Comparison of ENCODE assay signal across 9 cellular contexts in the genomic region with DNA sequence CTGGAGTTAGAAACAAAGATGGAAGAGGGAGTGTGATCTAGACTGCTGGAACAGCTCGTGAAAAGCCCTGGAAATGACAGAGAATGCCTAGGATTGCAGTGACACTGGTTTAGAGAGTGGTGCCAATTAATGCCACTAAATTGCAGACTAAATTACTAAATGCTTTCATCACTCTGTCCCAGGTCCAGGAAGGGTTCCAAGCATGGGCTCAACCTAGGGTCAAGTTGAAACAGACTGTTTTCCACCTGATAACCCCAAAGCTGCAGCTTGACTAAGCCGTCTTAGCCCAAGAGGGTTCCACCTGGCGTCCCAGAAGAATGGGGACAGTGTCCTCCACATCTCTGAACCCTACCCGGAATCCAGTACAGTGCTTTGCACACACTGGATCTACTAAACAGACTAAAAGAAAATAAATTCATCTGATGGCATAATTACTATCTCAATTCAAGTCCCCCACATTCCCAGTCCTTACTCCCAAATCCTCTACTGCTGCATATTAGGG. TPM values are rescaled to one million over a fixed set of nuclear protein-coding genes. Genes with fewer than 3 reads are reported as not detected.
DNase-seq lines count a peak whose midpoint lies in the region; ATAC-seq and TF ChIP-seq lines count a peak whose summit lies in the region.
"Had no signal": no experiment of that assay in that cellular context is flagged by ENCODE, and none has a peak within 500 bp of the region (broad histone marks: within the 10 kb centered on the region; RNA-seq: fewer than 3 reads in every experiment).

No MANE protein-coding gene starts in this region.

- no peak for TF ChIP-seq EP300 in esophagus muscularis mucosa (IDR thresholded peaks at IDR 0.05)

- peaks cover 27 to 61% (median 49%) of the 10 kb centered on the region in 4 donors for H3K4me1 Mint-ChIP-seq in CD4-positive, alpha-beta memory T cell

- no peaks in the 10 kb centered on the region for H3K27me3 ChIP-seq in CD4-positive, alpha-beta memory T cell (ENCODE audit: insufficient read depth, low read length)
- no peaks in the 10 kb centered on the region for H3K27me3 ChIP-seq in esophagus muscularis mucosa

- peak overlapping the region; percentile 45 to 86 for H3K4me3 ChIP-seq in CD4-positive, alpha-beta memory T cell (ENCODE audit: low read length in 2 of 2)
- H3K4me3 ChIP-seq in esophagus muscularis mucosa = peak overlapping the region in 2 of 4 donors; percentile 91 to 98

- in situ Hi-C loops in G401 (cut with HindIII; ENCODE audit: low sequenced_read_pairs) = no loop called here

- H3K36me3 ChIP-seq in CD4-positive, alpha-beta memory T cell (ENCODE audit: insufficient read depth, low read length) = no peaks in the 10 kb centered on the region
- H3K36me3 ChIP-seq in esophagus muscularis mucosa = peaks cover 0 to 5% (median 0%) of the 10 kb centered on the region in 4 donors

- no peak for TF ChIP-seq POLR2A in esophagus muscularis mucosa (IDR thresholded peaks at IDR 0.05; ENCODE audit: low read depth)

- intact Hi-C loops in CD4-positive, alpha-beta memory T cell (cut with micrococcal nuclease) = loop anchor here (2.0 to 10.0 kb wide), 3 partner anchors 269 to 1419 kb away; partner anchors contain the start of genes ARHGAP1 and ZNF408
- intact Hi-C loops in esophagus muscularis mucosa (cut with DNase I) (no loop called here), sciatic nerve (cut with DNase I) (no loop called here)

- no peaks in the 10 kb centered on the region for H3K27me3 Mint-ChIP-seq in CD4-positive, alpha-beta memory T cell

- H3K4me3 Mint-ChIP-seq in CD4-positive, alpha-beta memory T cell = peak overlapping the region; percentile 81 to 97 (median 87)

- peaks cover 10 to 19% of the 10 kb centered on the region in 2 donors for H3K36me3 Mint-ChIP-seq in CD4-positive, alpha-beta memory T cell

- peaks cover 43% of the 10 kb centered on the region for H3K4me1 ChIP-seq in CD4-positive, alpha-beta memory T cell (ENCODE audit: insufficient read depth, low read length)
- H3K4me1 ChIP-seq in esophagus muscularis mucosa = peaks cover 43 to 57% (median 49%) of the 10 kb centered on the region in 4 donors

- peaks cover 0 to 5% (median 0%) of the 10 kb centered on the region in 8 donors for H3K9me3 Mint-ChIP-seq in CD4-positive, alpha-beta memory T cell

- ATAC-seq in sciatic nerve (no peak), HG03039 (IDR thresholded peaks at IDR 0.05; ENCODE audit: unreplicated experiment) (no peak), GM21619 (IDR thresholded peaks at IDR 0.05; ENCODE audit: unreplicated experiment) (no peak)

- H3K27ac Mint-ChIP-seq in CD4-positive, alpha-beta memory T cell = peak overlapping the region; percentile 96 to 100 (median 97)

- CTCF ChIA-PET in CD4-positive, alpha-beta memory T cell (lab: Charles Lee; ENCODE audit: partially characterized antibody) = interaction anchor here (1.0 to 5.9 kb wide), 8 partner anchors 11 to 467 kb away, joined by 3 to 34 read pairs (median 4); partner anchors contain the start of gene PEX16

- WGBS in esophagus muscularis mucosa = 88% methylated on average over 4 of the region's 4 CpGs

- no peak for DNase-seq in CD4-positive, alpha-beta memory T cell
- DNase-seq in OCI-M1 (lab: John Stamatoyannopoulos, UW) (peak; percentile 3), esophagus muscularis mucosa (ENCODE audit: extremely low spot score) (no peak), sciatic nerve (ENCODE audit: low spot score) (peak; percentile 52), G401 (ENCODE audit: low spot score) (no peak), occipital lobe (lab: John Stamatoyannopoulos, UW) (no peak)
- DNase-seq: NCI-H1092 had no signal

- no peaks in the 10 kb centered on the region for H3K9me3 ChIP-seq in CD4-positive, alpha-beta memory T cell (ENCODE audit: control insufficient read depth in 1 of 2, low read length in 2 of 2)
- H3K9me3 ChIP-seq in esophagus muscularis mucosa = no peaks in the 10 kb centered on the region

- POLR2A ChIA-PET in CD4-positive, alpha-beta memory T cell (lab: Charles Lee; ENCODE audit: partially characterized antibody) = interaction anchor here (0.7 to 5.7 kb wide), 12 partner anchors 9 to 854 kb away, joined by 3 to 38 read pairs (median 4); partner anchors contain the start of genes ARHGAP1, PEX16, SLC35C1 and ZNF408

- no peak for TF ChIP-seq CTCF in esophagus muscularis mucosa (IDR thresholded peaks at IDR 0.05)

- H3K27ac ChIP-seq in CD4-positive, alpha-beta memory T cell (ENCODE audit: low read depth, low read length) = peak overlapping the region; percentile 96
- H3K27ac ChIP-seq in esophagus muscularis mucosa (replicated peaks in 1 of 4) = peak overlapping the region; percentile 91 to 99 (median 98)

RNA-seq across cellular contexts. Expression of gene CRY2, which starts 1.1 kb away (rescaled TPM):
- total RNA-seq in CD4-positive, alpha-beta memory T cell = 10 to 100 TPM; 66.0 to 67.4 TPM
- 10 to 100 TPM; 22.6 to 28.9 TPM for polyA plus RNA-seq in CD4-positive, alpha-beta memory T cell
- total RNA-seq in esophagus muscularis mucosa (10 to 100 TPM; 32.0 to 57.6 (median 49.7) TPM), sciatic nerve (74.2 TPM), occipital lobe (46.5 TPM)
- total RNA-seq in G401 (2014; rRNA removed; shearing (Covaris generic)) = 12.6 and 13.1 TPM in 2 replicates

RNA-seq across cellular contexts. Expression of gene MAPK8IP1, which starts 39.2 kb away (rescaled TPM):
- under 1 TPM; 0.73 to 0.86 TPM for total RNA-seq in CD4-positive, alpha-beta memory T cell
- under 1 TPM; 0.06 to 0.08 TPM for polyA plus RNA-seq in CD4-positive, alpha-beta memory T cell
- total RNA-seq in esophagus muscularis mucosa (10 to 100 TPM in 3 of 4 donors, 1 to 10 TPM in 1; 7.5 to 20.6 (median 16.1) TPM), sciatic nerve (285 TPM), occipital lobe (74.7 TPM)
- total RNA-seq in G401 (2014; rRNA removed; shearing (Covaris generic)) = 32.5 and 38.5 TPM in 2 replicates

RNA-seq across cellular contexts. Expression of gene SLC35C1, which starts 41.3 kb away (rescaled TPM):
- total RNA-seq in CD4-positive, alpha-beta memory T cell = 10 to 100 TPM; 20.3 to 21.5 TPM
- 10 to 100 TPM; 18.6 to 19.9 TPM for polyA plus RNA-seq in CD4-positive, alpha-beta memory T cell
- total RNA-seq in esophagus muscularis mucosa = 10 to 100 TPM in 3 of 4 donors, 1 to 10 TPM in 1; 9.6 to 18.0 (median 13.1) TPM
- 12.0 TPM for total RNA-seq in sciatic nerve
- total RNA-seq in G401 (2014; rRNA removed; shearing (Covaris generic)) = 2.3 and 3.3 TPM in 2 replicates
- total RNA-seq in occipital lobe = 5.3 TPM

Comparison
In these comparisons a context has a peak if more than half of its experiments do, and no peak if none do; other contexts are left out.
1. DNase-seq: peak in OCI-M1 (single experiment) and sciatic nerve (single experiment); none in CD4-positive, alpha-beta memory T cell (0 of 5), esophagus muscularis mucosa (single experiment), G401 (single experiment) and occipital lobe (single experiment).
2. RNA of gene MAPK8IP1, which starts 39.2 kb away (total RNA-seq): 285 TPM in sciatic nerve (single experiment), 74.7 TPM in occipital lobe (single experiment), 32.5 to 38.5 TPM in G401 and 7.5 to 20.6 TPM in esophagus muscularis mucosa; 0.73 to 0.86 TPM in CD4-positive, alpha-beta memory T cell; every median in the first group is over 4 times any median in the second.